Comparison of ENCODE assay signal across 8 cellular contexts in the genomic region with DNA sequence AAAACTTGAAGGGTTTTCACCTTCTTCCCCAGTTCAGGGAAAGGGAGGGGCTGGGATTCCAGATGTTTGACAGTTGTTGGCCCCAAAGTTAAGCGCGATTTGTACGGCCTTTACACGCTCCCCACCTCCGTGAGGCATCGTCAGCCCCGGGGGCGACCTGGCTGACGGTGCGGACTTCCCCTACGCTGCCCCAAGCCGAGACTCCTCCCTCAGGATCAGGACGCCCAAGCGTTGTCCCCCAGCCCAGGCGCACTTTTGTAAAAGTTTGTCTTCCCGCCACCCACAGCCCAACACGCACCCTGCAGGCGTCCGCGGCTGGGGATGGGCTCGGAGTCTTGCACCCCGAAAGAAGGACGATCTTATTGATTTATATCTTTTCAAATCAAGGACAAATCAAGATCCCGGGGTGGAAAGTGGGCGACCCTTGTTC. TPM values are rescaled to one million over a fixed set of nuclear protein-coding genes. Genes with fewer than 3 reads are reported as not detected.
A peak's percentile ranks its signal among the peaks of the same experiment; 100 is the strongest.
DNase-seq lines count a peak whose midpoint lies in the region; ATAC-seq, FAIRE-seq and TF ChIP-seq lines count a peak whose summit lies in the region.

No MANE protein-coding gene starts in this region.

- peak overlapping the region; percentile 93 for H2AFZ ChIP-seq in neuronal stem cell (ENCODE audit: low read length)

- no peak overlapping the region for H4K8ac ChIP-seq in neuronal stem cell (ENCODE audit: low read depth, low read length)

- DNase-seq in H54 (ENCODE audit: insufficient read length, low spot score) (peak; percentile 15), NB4 (ENCODE audit: low read depth) (peak; percentile 27), activated gamma-delta T cell (lab: John Stamatoyannopoulos, UW) (peak; percentile 10), neuronal stem cell (ENCODE audit: low spot score) (peak; percentile 61), upper lobe of right lung (peak; percentile 82), DMS153 treated with DMSO at 0.1 percent for 48 hours (lab: John Stamatoyannopoulos, UW; ENCODE audit: unreplicated experiment) (no peak)

- peak overlapping the region; percentile 60 for H2BK15ac ChIP-seq in neuronal stem cell (ENCODE audit: low read length)

- no peak for TF ChIP-seq EP300 in gastroesophageal sphincter (IDR thresholded peaks at IDR 0.05)

- H2BK120ac ChIP-seq in neuronal stem cell (ENCODE audit: low read depth, low read length), result no peak overlapping the region

- no peak overlapping the region for H3K14ac ChIP-seq in neuronal stem cell (ENCODE audit: low read length)

- no peaks in the 10 kb centered on the region; the same call in none of the 2 replicates for H3K4me1 ChIP-seq in ES-I3 (ENCODE audit: insufficient read depth, low read length)
- H3K4me1 ChIP-seq in gastroesophageal sphincter, result peaks cover 0 to 49% (median 5%) of the 10 kb centered on the region in 3 donors
- H3K4me1 ChIP-seq in neuronal stem cell (ENCODE audit: control insufficient read depth in 2 of 2, insufficient read depth in 1 of 2, low read depth in 1 of 2, low read length in 2 of 2), result peaks cover 17 to 32% of the 10 kb centered on the region in 2 donors
- peaks cover 8% of the 10 kb centered on the region for H3K4me1 ChIP-seq in upper lobe of right lung

- H3K9me3 ChIP-seq in ES-I3 (ENCODE audit: control insufficient read depth, insufficient read depth, low read length) (no peaks in the 10 kb centered on the region), gastroesophageal sphincter (no peaks in the 10 kb centered on the region), neuronal stem cell (replicated peaks in 1 of 2; ENCODE audit: control insufficient read depth in 2 of 2, insufficient read depth in 1 of 2, low read depth in 1 of 2, low read length in 2 of 2) (no peaks in the 10 kb centered on the region), upper lobe of right lung (no peaks in the 10 kb centered on the region)

- peak overlapping the region; percentile 59 for H3K4me2 ChIP-seq in neuronal stem cell (ENCODE audit: insufficient read depth, low read length, poor library complexity, severe bottlenecking)

- 0% methylated on average over 7 of the region's 25 CpGs; no CpG with 5 or more reads in 1 of the 2 donors for WGBS in gastroesophageal sphincter (ENCODE audit: low coverage in 1 of 2), 2 donors
- no CpG with 5 or more reads among the region's 25 CpGs for WGBS in neuronal stem cell (ENCODE audit: extremely low coverage in 2 of 2, insufficient read length in 2 of 2, insufficient replicate concordance in 1 of 2), 2 donors

- H3K18ac ChIP-seq in neuronal stem cell (ENCODE audit: low read length), result peak overlapping the region; percentile 98

- H3K9ac ChIP-seq in ES-I3 (ENCODE audit: low read depth, low read length) (peak overlapping the region; percentile 85), neuronal stem cell (ENCODE audit: low read depth, low read length, poor library complexity) (peak overlapping the region; percentile 96)

- FAIRE-seq in H54 (lab: Jason Lieb, UNC), result no peak

- H2BK12ac ChIP-seq in neuronal stem cell (ENCODE audit: low read length), result no peak overlapping the region

- no peak overlapping the region for H3K23ac ChIP-seq in neuronal stem cell (ENCODE audit: low read depth, low read length, poor library complexity)

- no peak for TF ChIP-seq CTCF in NB4 (IDR thresholded peaks at IDR 0.05; ENCODE audit: low read depth, low read length)
- TF ChIP-seq CTCF in gastroesophageal sphincter (IDR thresholded peaks at IDR 0.05), result peak in 2 of 4 experiments; percentile 21
- no peak for TF ChIP-seq CTCF in upper lobe of right lung (IDR thresholded peaks at IDR 0.05)

- peak; percentile 70 for ATAC-seq in gastroesophageal sphincter
- ATAC-seq in upper lobe of right lung, result peak; percentile 68

- H3K4me3 ChIP-seq in NB4 (ENCODE audit: low read depth, low read length) (no peak overlapping the region), gastroesophageal sphincter (peak overlapping the region; percentile 81), neuronal stem cell (ENCODE audit: low read length in 2 of 2) (peak overlapping the region; percentile 63 to 99), upper lobe of right lung (peak overlapping the region; percentile 86)

- peak overlapping the region; percentile 76 for H2BK5ac ChIP-seq in neuronal stem cell (ENCODE audit: low read length)

- no peak overlapping the region for H4K91ac ChIP-seq in neuronal stem cell (ENCODE audit: low read depth, low read length, poor library complexity)

- H3K79me1 ChIP-seq in neuronal stem cell (ENCODE audit: low read depth, low read length), result peaks cover 2% of the 10 kb centered on the region

- H3K27me3 ChIP-seq in gastroesophageal sphincter, result no peaks in the 10 kb centered on the region
- H3K27me3 ChIP-seq in neuronal stem cell (ENCODE audit: control insufficient read depth in 3 of 3, insufficient read depth in 3 of 3, low read depth in 1 of 3, low read length in 3 of 3), result no peaks in the 10 kb centered on the region
- H3K27me3 ChIP-seq in upper lobe of right lung, result no peaks in the 10 kb centered on the region

- H3K4ac ChIP-seq in neuronal stem cell (ENCODE audit: low read length), result no peak overlapping the region

- H2AK5ac ChIP-seq in neuronal stem cell (ENCODE audit: low read depth, low read length), result peak overlapping the region; percentile 76

- H3K36me3 ChIP-seq in ES-I3 (ENCODE audit: insufficient read depth, low read length), result no peaks in the 10 kb centered on the region
- no peaks in the 10 kb centered on the region for H3K36me3 ChIP-seq in gastroesophageal sphincter
- H3K36me3 ChIP-seq in neuronal stem cell (replicated peaks in 1 of 2; ENCODE audit: control insufficient read depth in 2 of 2, insufficient read depth in 2 of 2, low read length in 2 of 2), result peaks cover 2 to 39% of the 10 kb centered on the region in 2 donors
- H3K36me3 ChIP-seq in upper lobe of right lung, result no peaks in the 10 kb centered on the region

- peak overlapping the region; percentile 93 to 99 (median 95) for H3K27ac ChIP-seq in gastroesophageal sphincter
- peak overlapping the region; percentile 88 for H3K27ac ChIP-seq in neuronal stem cell (replicated peaks; ENCODE audit: low read length)
- H3K27ac ChIP-seq in upper lobe of right lung, result peak overlapping the region; percentile 89

- TF ChIP-seq POLR2A in H54 (IDR thresholded peaks at IDR 0.05; ENCODE audit: low read depth, low read length) (no peak), NB4 (IDR thresholded peaks at IDR 0.05; ENCODE audit: extremely low read depth, insufficient read length) (no peak), gastroesophageal sphincter (IDR thresholded peaks at IDR 0.05) (peak; percentile 29 to 52)

- intact Hi-C loops in upper lobe of right lung (cut with DNase I), result no loop called here

RNA-seq across cellular contexts. Expression of gene MOB3B, which starts 0.7 kb away (rescaled TPM):
- total RNA-seq in gastroesophageal sphincter (10 to 100 TPM; 10.2 to 12.4 (median 11.6) TPM), upper lobe of right lung (17.8 TPM)
- polyA plus RNA-seq in neuronal stem cell (2013, experiment 1 of 2), result 20.2 TPM
- polyA plus RNA-seq in neuronal stem cell (2013, experiment 2 of 2), result 20.9 TPM

RNA-seq across cellular contexts. Expression of gene IFNK, which starts 4.8 kb away (rescaled TPM):
- total RNA-seq in gastroesophageal sphincter, result not detected
- polyA plus RNA-seq in neuronal stem cell (2013, experiment 1 of 2), result not detected
- not detected for polyA plus RNA-seq in neuronal stem cell (2013, experiment 2 of 2)
- not detected for total RNA-seq in upper lobe of right lung

RNA-seq across cellular contexts. Expression of gene C9orf72, which starts 44.4 kb away (rescaled TPM):
- total RNA-seq in gastroesophageal sphincter (10 to 100 TPM in 3 of 4 donors, 1 to 10 TPM in 1; 8.9 to 28.3 (median 16.0) TPM), upper lobe of right lung (16.8 TPM)
- 30.6 TPM for polyA plus RNA-seq in neuronal stem cell (2013, experiment 1 of 2)
- 32.0 TPM for polyA plus RNA-seq in neuronal stem cell (2013, experiment 2 of 2)

Comparison
In these comparisons a context has a peak if more than half of its experiments do, and no peak if none do; other contexts are left out.
1. POLR2A ChIP-seq: peak in gastroesophageal sphincter (2 of 2); none in H54 (single experiment) and NB4 (single experiment).
2. Peak in every context shown above with its lines, with median percentiles within 50 percentile points of each other: H3K27ac ChIP-seq.